In genomic region chr7:4861673-4862072, GRCh38 we compare ENCODE assay signal across 12 cellular contexts. TPM values are rescaled to one million over a fixed set of nuclear protein-coding genes. Genes with fewer than 3 reads are reported as not detected.
DNase-seq lines count a peak whose midpoint lies in the region; ATAC-seq and TF ChIP-seq lines count a peak whose summit lies in the region.
"Had no signal": no experiment of that assay in that cellular context is flagged by ENCODE, and none has a peak within 500 bp of the region (broad histone marks: within the 10 kb centered on the region; RNA-seq: fewer than 3 reads in every experiment).

Gene PAPOLB, minus strand, starts transcription at chr7:4862030. Its CDS starts 220 bp downstream, at chr7:4861810.

- peak; percentile 52 to 67 for ATAC-seq in activated T-cell treated with anti-CD3 and anti-CD28 coated beads, Interleukin-2, amount 50 U/mL, for 4 hours
- ATAC-seq in HG02884 (IDR thresholded peaks at IDR 0.05; ENCODE audit: unreplicated experiment) = no peak

- DNase-seq in GM13976 (ENCODE audit: low spot score) = peak; percentile 40
- no peak for DNase-seq in activated T-cell treated with anti-CD3 and anti-CD28 coated beads, Interleukin-2, amount 50 U/mL, for 4 hours
- no peak for DNase-seq in right atrium auricular region (ENCODE audit: low spot score)
- peak; percentile 10 for DNase-seq in stimulated activated CD8-positive, alpha-beta memory T cell treated with anti-CD3 and anti-CD28 coated beads, Interleukin-12 subunit alpha, Interleukin-12 subunit beta, amount 100 ng/mL, for 4 hours (ENCODE audit: low read depth)
- DNase-seq in Ammon's horn (ENCODE audit: low spot score) = no peak
- no peak for DNase-seq in NCI-H2196 treated with DMSO at 0.1 percent for 48 hours (lab: John Stamatoyannopoulos, UW; ENCODE audit: unreplicated experiment)
- DNase-seq in OCI-M1 (lab: John Stamatoyannopoulos, UW) = no peak
- DNase-seq: EL, NCI-H345 had no signal

- H3K9me3 ChIP-seq in right atrium auricular region = no peaks in the 10 kb centered on the region

- in situ Hi-C loops in GM13976 (cut with MboI; ENCODE audit: low sequenced_read_pairs, unreplicated experiment) = no loop called here

- H3K27me3 Mint-ChIP-seq in activated T-cell treated with anti-CD3 and anti-CD28 coated beads, Interleukin-2, amount 50 U/mL, for 4 hours (ENCODE audit: low read depth) = peaks cover 52% of the 10 kb centered on the region

- H3K4me1 ChIP-seq in right atrium auricular region = peaks cover 0 to 4% of the 10 kb centered on the region in 2 donors

- peak within 1 kb of the TSS; percentile 55 for H3K4me3 Mint-ChIP-seq in activated T-cell treated with anti-CD3 and anti-CD28 coated beads, Interleukin-2, amount 50 U/mL, for 4 hours
- H3K4me3 Mint-ChIP-seq: dendritic cell treated with granulocyte-macrophage colony-stimulating factor and Interleukin-4, amounts not matched to agents 40 ng/mL and 50 ng/mL, for 4 days; nephron had no signal

- H3K36me3 ChIP-seq in right atrium auricular region = no peaks in the 10 kb centered on the region

- no peaks in the 10 kb centered on the region for H3K36me3 Mint-ChIP-seq in activated T-cell treated with anti-CD3 and anti-CD28 coated beads, Interleukin-2, amount 50 U/mL, for 4 hours (ENCODE audit: insufficient read depth)

- no peaks in the 10 kb centered on the region for H3K27me3 ChIP-seq in right atrium auricular region

- H3K9me3 Mint-ChIP-seq in activated T-cell treated with anti-CD3 and anti-CD28 coated beads, Interleukin-2, amount 50 U/mL, for 4 hours = no peaks in the 10 kb centered on the region

- TF ChIP-seq CTCF in GM13976 (IDR thresholded peaks at IDR 0.05; ENCODE audit: borderline replicate concordance, control extremely low read depth, extremely low read depth, insufficient read depth, missing control alignments) = no peak
- no peak for TF ChIP-seq CTCF in right atrium auricular region (IDR thresholded peaks at IDR 0.05)

- peak within 1 kb of the TSS in 1 of 2 donors; percentile 31 for H3K27ac ChIP-seq in right atrium auricular region

- H3K4me1 Mint-ChIP-seq in activated T-cell treated with anti-CD3 and anti-CD28 coated beads, Interleukin-2, amount 50 U/mL, for 4 hours (ENCODE audit: low read depth) = peaks cover 1% of the 10 kb centered on the region
- H3K4me1 Mint-ChIP-seq: nephron had no signal

- peak within 1 kb of the TSS; percentile 18 to 46 for H3K4me3 ChIP-seq in right atrium auricular region

RNA-seq across cellular contexts. Expression of gene PAPOLB, which starts in this region (rescaled TPM):
- under 1 TPM in 1 of 3 donors, not detected in 2; 0.05 TPM for total RNA-seq in activated T-cell treated with anti-CD3 and anti-CD28 coated beads, Interleukin-2, amount 50 U/mL, for 4 hours
- total RNA-seq in right atrium auricular region = under 1 TPM; 0.11 to 0.28 TPM

Comparison
In these comparisons a context has a peak if more than half of its experiments do, and no peak if none do; other contexts are left out.
1. Peak in ATAC-seq in activated T-cell treated with anti-CD3 and anti-CD28 coated beads, Interleukin-2, amount 50 U/mL, for 4 hours; RNA of the gene not detected or under 1 TPM.
2. DNase-seq: peak in GM13976 (single experiment) and stimulated activated CD8-positive, alpha-beta memory T cell treated with anti-CD3 and anti-CD28 coated beads, Interleukin-12 subunit alpha, Interleukin-12 subunit beta, amount 100 ng/mL, for 4 hours (single experiment); none in activated T-cell treated with anti-CD3 and anti-CD28 coated beads, Interleukin-2, amount 50 U/mL, for 4 hours (single experiment), right atrium auricular region (single experiment), Ammon's horn (single experiment), NCI-H2196 treated with DMSO at 0.1 percent for 48 hours (single experiment) and OCI-M1 (single experiment).